Comparison of ENCODE assay signal across 14 cellular contexts in genomic region chr9:79692857-79693571, GRCh38.
A peak's percentile ranks its signal among the peaks of the same experiment; 100 is the strongest.
DNase-seq lines count a peak whose midpoint lies in the region; TF ChIP-seq lines count a peak whose summit lies in the region.
"Had no signal": no experiment of that assay in that cellular context is flagged by ENCODE, and none has a peak within 500 bp of the region (broad histone marks: within the 10 kb centered on the region; RNA-seq: fewer than 3 reads in every experiment).

No MANE protein-coding gene starts in this region.

- no peak for TF ChIP-seq POLR2A in lower leg skin (IDR thresholded peaks at IDR 0.05)

- peaks cover 4% of the 10 kb centered on the region for H3K27me3 Mint-ChIP-seq in neural progenitor cell (ENCODE audit: insufficient read depth, low read depth)
- H3K27me3 Mint-ChIP-seq: B cell had no signal

- peaks cover 52% of the 10 kb centered on the region for H3F3A ChIP-seq in neural progenitor cell (ENCODE audit: low read depth)

- CTCF ChIA-PET in HEK293 (lab: Yijun Ruan, JAX), result no interaction called here

- H3K9me3 ChIP-seq in HEK293 (ENCODE audit: control insufficient read depth, insufficient read depth, low read depth, low read length) (no peaks in the 10 kb centered on the region), neural progenitor cell (ENCODE audit: low read depth) (no peaks in the 10 kb centered on the region), skeletal muscle tissue (ENCODE audit: control insufficient read depth in 3 of 3, low read length in 3 of 3) (no peaks in the 10 kb centered on the region)
- H3K9me3 ChIP-seq: HAP-1 had no signal

- TF ChIP-seq CTCF in HEK293 (tag by site-specific recombination; IDR thresholded peaks at IDR 0.05), result no peak
- TF ChIP-seq CTCF in choroid plexus epithelial cell (conservative IDR thresholded peaks at IDR 0.05; ENCODE audit: low read depth, low read length), result no peak
- no peak for TF ChIP-seq CTCF in neural progenitor cell (IDR thresholded peaks at IDR 0.05)
- TF ChIP-seq CTCF in lower leg skin (IDR thresholded peaks at IDR 0.05), result no peak

- DNase-seq in choroid plexus epithelial cell (ENCODE audit: low read depth) (peak; percentile 25), neural progenitor cell (ENCODE audit: low spot score) (no peak), NCI-H1105 (lab: John Stamatoyannopoulos, UW) (no peak), NCI-H345 (lab: John Stamatoyannopoulos, UW) (no peak), lower leg skin (ENCODE audit: low spot score in 2 of 2) (no peak), T1000 (lab: John Stamatoyannopoulos, UW) (no peak)
- DNase-seq: CD8-positive, alpha-beta T cell; DMS79; NCI-H524 had no signal

- intact Hi-C loops in lower leg skin (cut with DNase I; ENCODE audit: low total_unique reads), result no loop called here

- H3K4me3 ChIP-seq in HEK293 (ENCODE audit: low read depth, low read length) (no peak overlapping the region), choroid plexus epithelial cell (ENCODE audit: low read depth, low read length) (no peak overlapping the region), neural progenitor cell (no peak overlapping the region), skeletal muscle tissue (ENCODE audit: low read length in 3 of 3) (no peak overlapping the region), lower leg skin (ENCODE audit: low read depth, poor library complexity, severe bottlenecking) (no peak overlapping the region)
- H3K4me3 ChIP-seq: HAP-1, K562 had no signal

- no peaks in the 10 kb centered on the region for H3K9me3 Mint-ChIP-seq in neural progenitor cell
- H3K9me3 Mint-ChIP-seq: CD8-positive, alpha-beta T cell had no signal

- peaks cover 67% of the 10 kb centered on the region for H3K4me1 Mint-ChIP-seq in neural progenitor cell

- no peaks in the 10 kb centered on the region for H3K4me1 ChIP-seq in HEK293 (ENCODE audit: control insufficient read depth, insufficient read depth, low read length)
- H3K4me1 ChIP-seq in neural progenitor cell, result peaks cover 89% of the 10 kb centered on the region
- peaks cover 15 to 32% (median 21%) of the 10 kb centered on the region in 3 donors for H3K4me1 ChIP-seq in skeletal muscle tissue (ENCODE audit: control insufficient read depth in 3 of 3, insufficient read depth in 3 of 3, low read length in 3 of 3)

- H2AFZ ChIP-seq in neural progenitor cell (replicated peaks), result no peak overlapping the region

- H3K36me3 ChIP-seq in HEK293 (ENCODE audit: control insufficient read depth in 2 of 2, insufficient read depth in 1 of 2, low read length in 2 of 2), result no peaks in the 10 kb centered on the region
- H3K36me3 ChIP-seq in neural progenitor cell, result no peaks in the 10 kb centered on the region
- H3K36me3 ChIP-seq in skeletal muscle tissue (ENCODE audit: control insufficient read depth in 3 of 3, insufficient read depth in 3 of 3, low read length in 3 of 3), result no peaks in the 10 kb centered on the region
- H3K36me3 ChIP-seq: HAP-1 had no signal

- H3K4me3 Mint-ChIP-seq in neural progenitor cell, result no peak overlapping the region
- H3K4me3 Mint-ChIP-seq: B cell; CD8-positive, alpha-beta T cell had no signal

- H3K4me2 ChIP-seq in neural progenitor cell, result peak overlapping the region; percentile 48

- POLR2A ChIA-PET in HEK293 (lab: Yijun Ruan, JAX), result interaction anchor here (1.8 kb wide), 1 partner anchor 122 kb away, joined by 7 read pairs; the partner anchor contains the start of gene TLE4

- H3K9ac ChIP-seq in neural progenitor cell (no peak overlapping the region), skeletal muscle tissue (ENCODE audit: low read depth in 1 of 3, low read length in 3 of 3) (no peak overlapping the region)

- H3K27ac Mint-ChIP-seq in neural progenitor cell, result peak overlapping the region; percentile 17
- H3K27ac Mint-ChIP-seq: B cell; CD8-positive, alpha-beta T cell had no signal

- H3K27me3 ChIP-seq in neural progenitor cell (no peaks in the 10 kb centered on the region), skeletal muscle tissue (ENCODE audit: control insufficient read depth in 3 of 3, insufficient read depth in 3 of 3, low read length in 3 of 3) (no peaks in the 10 kb centered on the region)

- H3K36me3 Mint-ChIP-seq in neural progenitor cell, result peaks cover 30% of the 10 kb centered on the region

- peaks cover 96% of the 10 kb centered on the region for H3K79me2 ChIP-seq in neural progenitor cell (ENCODE audit: low read depth)

- peaks cover 100% of the 10 kb centered on the region for H4K20me1 ChIP-seq in neural progenitor cell (ENCODE audit: low read depth)

- H3K27ac ChIP-seq in HEK293 (ENCODE audit: extremely low read depth, low read depth, low read length) (no peak overlapping the region), neural progenitor cell (no peak overlapping the region), skeletal muscle tissue (ENCODE audit: low read depth, low read length) (peak overlapping the region; percentile 1)

- WGBS in lower leg skin, 2 donors, result 69 to 73% methylated on average over 7 of the region's 7 CpGs

TF ChIP-seq in HEK293, 187 proteins besides CTCF, POLR2A, EP300 and RAD21:
- TF ChIP-seq KLF8 (tag by site-specific recombination; IDR thresholded peaks at IDR 0.05) (no peak), REST (tag by site-specific recombination; IDR thresholded peaks at IDR 0.05) (no peak), TRIM28 (IDR thresholded peaks at IDR 0.05; ENCODE audit: borderline replicate concordance, low read length) (peak; percentile 98), ZNF404 (tag by site-specific recombination; IDR thresholded peaks at IDR 0.05) (no peak)
